ENCODE assay signal across 26 cellular contexts in the genomic region with DNA sequence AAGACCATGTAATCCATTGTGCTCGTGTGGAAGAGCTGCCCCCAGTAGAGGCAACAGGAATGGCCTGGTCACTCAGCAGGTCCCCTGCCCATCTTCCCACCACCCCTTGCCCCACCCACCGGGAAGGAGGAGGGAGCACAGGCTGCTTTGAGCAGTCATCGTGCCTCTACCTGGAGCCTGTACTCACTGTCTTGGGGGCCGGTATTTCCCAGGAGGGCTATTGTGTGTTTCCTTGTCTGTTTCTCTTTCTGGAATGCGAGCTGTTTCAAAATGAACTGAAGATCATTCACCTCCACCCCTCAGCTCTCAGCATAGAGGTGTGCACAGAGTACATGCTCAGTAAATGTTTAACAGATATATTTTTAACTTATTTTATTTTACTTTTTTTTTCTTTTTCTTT. TPM values are rescaled to one million over a fixed set of nuclear protein-coding genes. Genes with fewer than 3 reads are reported as not detected.
DNase-seq lines count a peak whose midpoint lies in the region; ATAC-seq, FAIRE-seq and TF ChIP-seq lines count a peak whose summit lies in the region.
"Had no signal": no experiment of that assay in that cellular context is flagged by ENCODE, and none has a peak within 500 bp of the region (broad histone marks: within the 10 kb centered on the region; RNA-seq: fewer than 3 reads in every experiment).

No MANE protein-coding gene starts in this region.

- no peaks in the 10 kb centered on the region for H4K20me1 ChIP-seq in K562 (replicated peaks; ENCODE audit: control insufficient read depth, insufficient read depth, low read length)

- H3K9me3 Mint-ChIP-seq in activated CD4-positive, alpha-beta memory T cell treated with anti-CD3 and anti-CD28 coated beads, Interleukin-2, amount 10 ng/mL, durations not matched to agents 7 days and 5 days = no peaks in the 10 kb centered on the region
- H3K9me3 Mint-ChIP-seq: activated CD4-positive, alpha-beta T cell treated with anti-CD3 and anti-CD28 coated beads, Interleukin-2, amount 10 ng/mL, durations not matched to agents 7 days and 5 days; activated T-cell treated with anti-CD3 and anti-CD28 coated beads, Interleukin-2, amount 50 U/mL, for 72 hours; memory B cell; T-helper 2 cell treated with Interferon-gamma antibody and Interleukin-4, amounts not matched to agents 5 μg/mL and 100 μg/mL, for 36 hours had no signal

- H3K79me1 ChIP-seq in trophoblast cell (ENCODE audit: low read length) = no peaks in the 10 kb centered on the region

- H3K79me2 ChIP-seq in K562 (ENCODE audit: control insufficient read depth, insufficient read depth, low read length) = no peaks in the 10 kb centered on the region
- H3K79me2 ChIP-seq in trophoblast cell (ENCODE audit: control insufficient read depth, insufficient read depth, low read length, poor library complexity) = no peaks in the 10 kb centered on the region

- H3K36me3 Mint-ChIP-seq in activated CD4-positive, alpha-beta memory T cell treated with anti-CD3 and anti-CD28 coated beads, Interleukin-2, amount 10 ng/mL, durations not matched to agents 7 days and 5 days (ENCODE audit: low read depth) = no peaks in the 10 kb centered on the region
- H3K36me3 Mint-ChIP-seq: memory B cell had no signal

- H3K36me3 ChIP-seq in K562 (ENCODE audit: control insufficient read depth, insufficient read depth, low read length) (no peaks in the 10 kb centered on the region), trophoblast cell (ENCODE audit: control insufficient read depth in 1 of 2, insufficient read depth in 2 of 2, low read length in 2 of 2) (no peaks in the 10 kb centered on the region), A673 (ENCODE audit: insufficient read depth, low read length, poor library complexity, severe bottlenecking) (no peaks in the 10 kb centered on the region)
- H3K36me3 ChIP-seq: BE2C had no signal

- H3K4me3 ChIP-seq in K562 (no peak overlapping the region), trophoblast cell (ENCODE audit: low read depth, low read length) (no peak overlapping the region), A673 (ENCODE audit: low read depth, low read length, poor library complexity, severe bottlenecking) (no peak overlapping the region)
- H3K4me3 ChIP-seq: testis had no signal

- no peak overlapping the region for H4K12ac ChIP-seq in trophoblast cell (ENCODE audit: low read depth, low read length)

- CTCF ChIA-PET in K562 (lab: Yijun Ruan, JAX; ENCODE audit: low intra/inter-chr PET ratio) (no interaction called here), A673 (lab: Charles Lee) (no interaction called here)
- CTCF ChIA-PET in activated CD4-positive, alpha-beta memory T cell treated with anti-CD3 and anti-CD28 coated beads, Interleukin-2, amount 10 ng/mL, durations not matched to agents 7 days and 5 days (lab: Charles Lee) = interaction anchor here (0.7 kb wide), 1 partner anchor 39 kb away, joined by 3 read pairs; no protein-coding TSS in a partner anchor

- in situ Hi-C loops in K562 (cut with MboI) = no loop called here

- intact Hi-C loops in K562 (cut with micrococcal nuclease) (no loop called here), A673 (cut with micrococcal nuclease; ENCODE audit: unreplicated experiment) (no loop called here)

- H2BK12ac ChIP-seq in trophoblast cell (ENCODE audit: low read length) = no peak overlapping the region

- no peak overlapping the region for H3K4ac ChIP-seq in trophoblast cell (ENCODE audit: low read depth, low read length)

- peaks cover 3 to 6% of the 10 kb centered on the region in 2 experiments; a peak in 3 of 5 replicates for H3K4me1 ChIP-seq in K562 (replicated peaks in 1 of 2; ENCODE audit: control insufficient read depth in 2 of 2, insufficient read depth in 2 of 2, low read length in 2 of 2)
- H3K4me1 ChIP-seq in trophoblast cell (ENCODE audit: control insufficient read depth in 1 of 2, insufficient read depth in 2 of 2, low read length in 2 of 2) = no peaks in the 10 kb centered on the region
- no peaks in the 10 kb centered on the region for H3K4me1 ChIP-seq in A673 (ENCODE audit: insufficient read depth, low read length, poor library complexity, severe bottlenecking)
- H3K4me1 ChIP-seq: BE2C, psoas muscle had no signal

- TF ChIP-seq POLR2A in GM12892 (IDR thresholded peaks at IDR 0.05; ENCODE audit: low read depth, low read length) = no peak
- no peak for TF ChIP-seq POLR2A in K562 (conservative IDR thresholded peaks at IDR 0.05)

- FAIRE-seq in GM12892 (lab: Jason Lieb, UNC) = peak; percentile 75
- FAIRE-seq in K562 (lab: Jason Lieb, UNC) = no peak
- FAIRE-seq: endothelial cell of umbilical vein, GM18507 had no signal

- no peak overlapping the region for H3K27ac Mint-ChIP-seq in activated CD4-positive, alpha-beta memory T cell treated with anti-CD3 and anti-CD28 coated beads, Interleukin-2, amount 10 ng/mL, durations not matched to agents 7 days and 5 days
- H3K27ac Mint-ChIP-seq: activated CD4-positive, alpha-beta T cell treated with anti-CD3 and anti-CD28 coated beads, Interleukin-2, amount 10 ng/mL, durations not matched to agents 7 days and 5 days; activated T-cell treated with anti-CD3 and anti-CD28 coated beads, Interleukin-2, amount 50 U/mL, for 72 hours; memory B cell had no signal

- H2BK120ac ChIP-seq in trophoblast cell (ENCODE audit: insufficient read depth, low read length, poor library complexity) = no peak overlapping the region

- BruUV-seq in K562 (replicated peaks; lab: Mats Ljungman, UMichigan) = no TSS peak
- no TSS peak for BruUV-seq in A673 (replicated peaks; lab: Mats Ljungman, UMichigan)

- H3K27me3 ChIP-seq in K562 (ENCODE audit: control insufficient read depth in 2 of 2, insufficient read depth in 2 of 2, low read length in 2 of 2) (no peaks in the 10 kb centered on the region), trophoblast cell (ENCODE audit: insufficient read depth, low read length) (no peaks in the 10 kb centered on the region), A673 (replicated peaks; ENCODE audit: insufficient read depth, low read depth, low read length, poor library complexity) (no peaks in the 10 kb centered on the region)
- H3K27me3 ChIP-seq: BE2C, testis had no signal

- POLR2A ChIA-PET in K562 (lab: Yijun Ruan, JAX) = interaction anchor here (0.6 to 1.1 kb wide), 3 partner anchors 9 to 81 kb away, joined by 3 read pairs; no protein-coding TSS in a partner anchor
- POLR2A ChIA-PET in A673 (lab: Charles Lee; ENCODE audit: low non-redundant PET) = no interaction called here
- POLR2A ChIA-PET in activated CD4-positive, alpha-beta memory T cell treated with anti-CD3 and anti-CD28 coated beads, Interleukin-2, amount 10 ng/mL, durations not matched to agents 7 days and 5 days (lab: Charles Lee) = interaction anchor here (1.6 kb wide), 1 partner anchor 12 kb away, joined by 4 read pairs; no protein-coding TSS in a partner anchor

- H3K23ac ChIP-seq in trophoblast cell (ENCODE audit: low read length) = no peak overlapping the region

- H3K9me3 ChIP-seq in K562 (replicated peaks; ENCODE audit: control insufficient read depth, insufficient read depth, low read depth, low read length) (no peaks in the 10 kb centered on the region), trophoblast cell (ENCODE audit: insufficient read depth, low read depth, low read length) (no peaks in the 10 kb centered on the region), A673 (ENCODE audit: low read depth, low read length, poor library complexity, severe bottlenecking) (no peaks in the 10 kb centered on the region)
- H3K9me3 ChIP-seq: BE2C, psoas muscle, testis had no signal

- H4K91ac ChIP-seq in trophoblast cell (ENCODE audit: low read depth, low read length) = no peak overlapping the region

- TF ChIP-seq EP300 in K562 (IDR thresholded peaks at IDR 0.05; ENCODE audit: low read length) = no peak

- H3K4me2 ChIP-seq in K562 (ENCODE audit: insufficient read depth, low read length) (no peak overlapping the region), trophoblast cell (ENCODE audit: low read length) (no peak overlapping the region)

- no peak overlapping the region for H2AK5ac ChIP-seq in trophoblast cell (ENCODE audit: low read length)

- H3K4me1 Mint-ChIP-seq in activated CD4-positive, alpha-beta memory T cell treated with anti-CD3 and anti-CD28 coated beads, Interleukin-2, amount 10 ng/mL, durations not matched to agents 7 days and 5 days = peaks cover 2% of the 10 kb centered on the region
- H3K4me1 Mint-ChIP-seq: activated CD4-positive, alpha-beta T cell treated with anti-CD3 and anti-CD28 coated beads, Interleukin-2, amount 10 ng/mL, durations not matched to agents 7 days and 5 days had no signal

- no peak for TF ChIP-seq RAD21 in K562 (CRISPR knock-in tag; conservative IDR thresholded peaks at IDR 0.05 in 1 of 2, IDR thresholded peaks at IDR 0.05 in 1 of 2)

- H4K8ac ChIP-seq in trophoblast cell (ENCODE audit: low read depth, low read length) = no peak overlapping the region

- ATAC-seq in K562 = peak; percentile 42
- ATAC-seq: activated T-cell treated with anti-CD3 and anti-CD28 coated beads, Interleukin-2, amount 50 U/mL, for 72 hours; SK-N-SH treated with all-trans-retinoic acid at 6 μM for 48 hours; stimulated activated naive CD8-positive, alpha-beta T cell treated with anti-CD3 and anti-CD28 coated beads, Interleukin-15, Interleukin-2, amounts not matched to agents 100 U/mL and 50 U/mL, for 24 hours had no signal

- H3K27me3 Mint-ChIP-seq in activated CD4-positive, alpha-beta memory T cell treated with anti-CD3 and anti-CD28 coated beads, Interleukin-2, amount 10 ng/mL, durations not matched to agents 7 days and 5 days = peaks cover 2% of the 10 kb centered on the region
- H3K27me3 Mint-ChIP-seq: activated CD4-positive, alpha-beta T cell treated with anti-CD3 and anti-CD28 coated beads, Interleukin-2, amount 10 ng/mL, durations not matched to agents 7 days and 5 days had no signal

- H3K14ac ChIP-seq in trophoblast cell (ENCODE audit: low read length) = no peak overlapping the region

- H2BK5ac ChIP-seq in trophoblast cell (ENCODE audit: low read depth, low read length, poor library complexity) = no peak overlapping the region

- DNase-seq in GM12892 (ENCODE audit: insufficient read length) = no peak
- no peak for DNase-seq in K562 (ENCODE audit: extremely low read depth in 1 of 4, low spot score in 3 of 4)
- peak; percentile 32 for DNase-seq in iPS-NIHi11 (ENCODE audit: low spot score)
- DNase-seq in trophoblast cell = peak; percentile 10 to 43
- DNase-seq in hippocampal formation (lab: John Stamatoyannopoulos, UW) = no peak
- DNase-seq in A673 (ENCODE audit: low spot score) = no peak
- DNase-seq in activated CD4-positive, alpha-beta memory T cell treated with anti-CD3 and anti-CD28 coated beads, Interleukin-2, amount 10 ng/mL, durations not matched to agents 7 days and 5 days = no peak
- DNase-seq: ACHN; activated CD4-positive, alpha-beta T cell treated with anti-CD3 and anti-CD28 coated beads, Interleukin-2, amount 10 ng/mL, durations not matched to agents 7 days and 5 days; activated naive CD4-positive, alpha-beta T cell; activated T-cell treated with anti-CD3 and anti-CD28 coated beads, Interleukin-2, amount 50 U/mL, for 72 hours; BE2C; COR-L47; GF-D8; MV-4-11; NCI-H1436 treated with DMSO at 0.1 percent for 48 hours; NCI-H2107; NCI-H446; psoas muscle; stimulated activated naive CD8-positive, alpha-beta T cell treated with anti-CD3 and anti-CD28 coated beads, Interleukin-15, Interleukin-2, amounts not matched to agents 100 U/mL and 50 U/mL, for 24 hours; testis had no signal

- H2AFZ ChIP-seq in K562 (ENCODE audit: low read depth, low read length) (peak overlapping the region; percentile 74), trophoblast cell (ENCODE audit: insufficient read depth, low read length, poor library complexity) (no peak overlapping the region)

- H3K27ac ChIP-seq in K562 (ENCODE audit: extremely low read depth, low read depth, low read length) (no peak overlapping the region), trophoblast cell (ENCODE audit: low read depth, low read length) (no peak overlapping the region), A673 (ENCODE audit: low read depth, low read length, poor library complexity, severe bottlenecking) (no peak overlapping the region)
- H3K27ac ChIP-seq: psoas muscle, testis had no signal

- no peak overlapping the region for H3K18ac ChIP-seq in trophoblast cell (ENCODE audit: low read length)

- no peaks in the 10 kb centered on the region for H3K9me1 ChIP-seq in K562 (ENCODE audit: control insufficient read depth, insufficient read depth, low read length)

- H3K9ac ChIP-seq in K562 (ENCODE audit: insufficient read depth in 1 of 2, low read depth in 2 of 2, low read length in 2 of 2) (0 out of 4 replicates have a peak overlapping the region, but pooled peaks of 1 of the 2 experiments have one; percentile 10), trophoblast cell (ENCODE audit: low read length) (no peak overlapping the region)

- no peak for TF ChIP-seq CTCF in K562 (IDR thresholded peaks at IDR 0.05 in 2 of 3, conservative IDR thresholded peaks at IDR 0.05 in 1 of 3; ENCODE audit: insufficient read depth in 2 of 3, low read depth in 1 of 3, low read length in 3 of 3)
- no peak for TF ChIP-seq CTCF in A673 (conservative IDR thresholded peaks at IDR 0.05; ENCODE audit: low read depth, low read length)

- 36% methylated on average over 5 of the region's 5 CpGs for WGBS in K562 (ENCODE audit: insufficient coverage, low coverage, missing lambda C conversion rate)
- no CpG with 5 or more reads among the region's 5 CpGs for WGBS in trophoblast cell (ENCODE audit: extremely low coverage, insufficient coverage, insufficient read length)

- no peak overlapping the region for H3K4me3 Mint-ChIP-seq in activated CD4-positive, alpha-beta memory T cell treated with anti-CD3 and anti-CD28 coated beads, Interleukin-2, amount 10 ng/mL, durations not matched to agents 7 days and 5 days
- H3K4me3 Mint-ChIP-seq: activated CD4-positive, alpha-beta T cell treated with anti-CD3 and anti-CD28 coated beads, Interleukin-2, amount 10 ng/mL, durations not matched to agents 7 days and 5 days; activated T-cell treated with anti-CD3 and anti-CD28 coated beads, Interleukin-2, amount 50 U/mL, for 72 hours; memory B cell; T-helper 2 cell treated with Interferon-gamma antibody and Interleukin-4, amounts not matched to agents 5 μg/mL and 100 μg/mL, for 36 hours had no signal

RNA-seq across cellular contexts. Expression of gene AMMECR1L, which starts 7.7 kb away (rescaled TPM):
- polyA plus RNA-seq in GM12892 (2012; ENCODE audit: missing spikeins) = 8.4 TPM
- total RNA-seq in K562 (2011; cell fraction: chromatin; rRNA removed; ENCODE audit: low replicate concordance) = 23.9 and 25.5 TPM in 2 replicates
- total RNA-seq in K562 (2011; cell fraction: nucleolus; rRNA removed) = 13.4 and 14.2 TPM in 2 replicates
- 14.6 and 16.1 TPM in 2 replicates for total RNA-seq in K562 (2011; cell fraction: nucleoplasm; rRNA removed)
- total RNA-seq in K562 (2014; rRNA removed) (6.5 and 7.3 TPM in 2 replicates), K562 (2014; rRNA removed; fragmentation: Illumina TruSeq; extraction: Trizol) (13.8 and 14.3 TPM in 2 replicates), K562 (2015; rRNA removed; fragmentation: Illumina TruSeq; extraction: Trizol) (11.2 and 11.5 TPM in 2 replicates), K562 (2021) (12.6 and 13.4 TPM in 2 replicates), A673 (2021) (24.1 and 26.0 TPM in 2 replicates)
- polyA plus RNA-seq in K562 (2011; rRNA removed) (7.7 and 9.1 TPM in 2 replicates), K562 (2014; fragmentation: Illumina TruSeq; extraction: Trizol) (15.3 and 15.5 TPM in 2 replicates), K562 (2014; fragmentation: Nextera tagmentation; extraction: Ambion mirVana) (1 to 10 TPM; 3.7 to 4.7 TPM), K562 (2014; rRNA removed) (7.7 and 8.6 TPM in 2 replicates)
- 6.2 and 9.0 TPM in 2 replicates for polyA plus RNA-seq in K562 (2011; cell fraction: cytosol; rRNA removed)
- 16.3 and 17.8 TPM in 2 replicates for polyA plus RNA-seq in K562 (2011; cell fraction: nucleus; rRNA removed)
- polyA plus RNA-seq in K562 (2012) = 9.5 and 9.9 TPM in 2 replicates
- polyA minus RNA-seq in K562 (2011; rRNA and poly(A)+ RNA removed) = 11.9 and 14.3 TPM in 2 replicates
- polyA minus RNA-seq in K562 (2011; cell fraction: cytosol; rRNA and poly(A)+ RNA removed) = 5.4 and 7.9 TPM in 2 replicates
- polyA minus RNA-seq in K562 (2011; cell fraction: nucleus; rRNA and poly(A)+ RNA removed) = 7.1 and 10.7 TPM in 2 replicates
- polyA plus RNA-seq in trophoblast cell (2013) = 19.5 and 19.6 TPM in 2 replicates
- total RNA-seq in activated CD4-positive, alpha-beta memory T cell treated with anti-CD3 and anti-CD28 coated beads, Interleukin-2, amount 10 ng/mL, durations not matched to agents 7 days and 5 days = 10 to 100 TPM; 14.3 to 15.0 TPM

RNA-seq across cellular contexts. Expression of gene POLR2D, which starts 35.5 kb away (rescaled TPM):
- 39.8 TPM for polyA plus RNA-seq in GM12892 (2012; ENCODE audit: missing spikeins)
- 22.3 and 26.2 TPM in 2 replicates for total RNA-seq in K562 (2011; cell fraction: chromatin; rRNA removed; ENCODE audit: low replicate concordance)
- 9.7 and 10.7 TPM in 2 replicates for total RNA-seq in K562 (2011; cell fraction: nucleolus; rRNA removed)
- 17.3 and 28.2 TPM in 2 replicates for total RNA-seq in K562 (2011; cell fraction: nucleoplasm; rRNA removed)
- total RNA-seq in K562 (2014; rRNA removed) (30.7 and 42.8 TPM in 2 replicates), K562 (2014; rRNA removed; fragmentation: Illumina TruSeq; extraction: Trizol) (62.1 and 77.0 TPM in 2 replicates), K562 (2015; rRNA removed; fragmentation: Illumina TruSeq; extraction: Trizol) (46.0 and 49.0 TPM in 2 replicates), K562 (2021) (83.6 and 91.0 TPM in 2 replicates), A673 (2021) (88.4 and 90.0 TPM in 2 replicates)
- polyA plus RNA-seq in K562 (2011; rRNA removed) (37.5 and 67.8 TPM in 2 replicates), K562 (2014; fragmentation: Illumina TruSeq; extraction: Trizol) (96.3 and 108 TPM in 2 replicates), K562 (2014; fragmentation: Nextera tagmentation; extraction: Ambion mirVana) (10 to 100 TPM; 47.6 to 49.2 TPM), K562 (2014; rRNA removed) (44.5 and 51.4 TPM in 2 replicates)
- polyA plus RNA-seq in K562 (2011; cell fraction: cytosol; rRNA removed) = 33.3 and 48.1 TPM in 2 replicates
- polyA plus RNA-seq in K562 (2011; cell fraction: nucleus; rRNA removed) = 17.3 and 18.2 TPM in 2 replicates
- polyA plus RNA-seq in K562 (2012) = 58.4 and 78.9 TPM in 2 replicates
- polyA minus RNA-seq in K562 (2011; rRNA and poly(A)+ RNA removed) = 31.8 and 55.4 TPM in 2 replicates
- 21.8 and 29.9 TPM in 2 replicates for polyA minus RNA-seq in K562 (2011; cell fraction: cytosol; rRNA and poly(A)+ RNA removed)
- polyA minus RNA-seq in K562 (2011; cell fraction: nucleus; rRNA and poly(A)+ RNA removed) = 4.0 and 5.6 TPM in 2 replicates
- 18.1 and 18.4 TPM in 2 replicates for polyA plus RNA-seq in trophoblast cell (2013)
- 10 to 100 TPM; 43.8 to 45.7 TPM for total RNA-seq in activated CD4-positive, alpha-beta memory T cell treated with anti-CD3 and anti-CD28 coated beads, Interleukin-2, amount 10 ng/mL, durations not matched to agents 7 days and 5 days

Comparison
In these comparisons a context has a peak if more than half of its experiments do, and no peak if none do; other contexts are left out.
1. DNase-seq: peak in iPS-NIHi11 (single experiment) and trophoblast cell (2 of 2); none in GM12892 (single experiment), K562 (0 of 4), hippocampal formation (0 of 2), A673 (single experiment) and activated CD4-positive, alpha-beta memory T cell treated with anti-CD3 and anti-CD28 coated beads, Interleukin-2, amount 10 ng/mL, durations not matched to agents 7 days and 5 days (single experiment).